20 cellular contexts compared by ENCODE assay signal in the genomic region with DNA sequence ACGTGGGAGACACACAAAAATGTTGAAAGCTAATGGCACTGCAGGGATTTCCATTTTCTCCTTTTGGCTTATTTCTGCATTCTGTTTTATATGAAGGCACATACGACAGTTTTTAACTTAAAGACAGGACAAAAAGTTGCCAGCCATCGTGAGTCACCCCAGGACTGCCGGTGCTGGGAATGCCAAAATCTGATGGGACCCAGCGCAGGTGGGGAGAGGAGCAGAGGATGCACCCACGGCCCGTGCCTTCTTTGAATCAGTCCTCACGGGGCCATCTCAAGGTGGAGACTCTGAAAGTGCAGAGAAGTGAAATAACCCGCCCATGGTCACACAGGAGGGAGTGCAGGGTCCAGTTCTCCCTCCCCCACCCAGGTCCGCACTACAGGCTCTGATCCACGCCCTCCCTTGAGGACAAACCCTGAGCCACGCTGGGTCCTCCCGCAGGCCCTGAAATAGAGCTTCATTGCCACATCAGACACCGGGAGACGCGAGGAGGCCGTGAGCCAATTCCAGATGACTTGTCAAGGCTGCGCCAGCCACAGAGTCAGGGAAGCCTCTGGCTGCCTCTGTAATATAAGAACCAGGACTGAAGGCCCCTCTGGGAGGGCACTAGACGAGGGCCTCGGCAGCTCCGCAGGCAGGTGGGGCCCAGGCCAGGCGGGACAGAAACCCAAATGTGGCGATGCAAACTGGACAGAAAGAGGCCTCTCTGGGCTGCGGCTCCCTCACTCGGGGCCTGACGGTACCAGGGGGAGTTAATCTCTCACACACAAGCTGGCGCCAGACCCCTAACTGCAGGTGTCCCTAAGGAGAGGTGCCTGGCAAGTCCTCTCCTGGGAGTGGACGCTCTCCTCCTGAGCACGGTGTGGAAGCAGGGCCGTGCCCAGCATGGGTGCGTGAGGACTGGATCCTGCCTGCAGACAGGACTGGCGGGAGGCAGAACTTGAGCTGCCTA. TPM values are rescaled to one million over a fixed set of nuclear protein-coding genes. Genes with fewer than 3 reads are reported as not detected.
DNase-seq lines count a peak whose midpoint lies in the region; ATAC-seq and TF ChIP-seq lines count a peak whose summit lies in the region.
"Had no signal": no experiment of that assay in that cellular context is flagged by ENCODE, and none has a peak within 500 bp of the region (broad histone marks: within the 10 kb centered on the region; RNA-seq: fewer than 3 reads in every experiment).

No MANE protein-coding gene starts in this region.

- ATAC-seq in GM18861 (IDR thresholded peaks at IDR 0.05; ENCODE audit: unreplicated experiment) (no peak), HG03520 (IDR thresholded peaks at IDR 0.05; ENCODE audit: unreplicated experiment) (no peak)
- ATAC-seq: stimulated activated naive B cell treated with anti-CD40 and anti-IgM and Interleukin-4, amounts not matched to agents 10 μg/mL and 1 μg/mL and 100 μg/mL, for 72 hours; T-cell had no signal

- peaks cover 22% of the 10 kb centered on the region for H3K27me3 Mint-ChIP-seq in glutamatergic neuron (ENCODE audit: unreplicated experiment)

- H3K36me3 ChIP-seq in BE2C (no peaks in the 10 kb centered on the region), H7 (replicated peaks; ENCODE audit: control insufficient read depth, insufficient read depth, low read length) (no peaks in the 10 kb centered on the region)
- H3K36me3 ChIP-seq: neutrophil, thyroid gland had no signal

- no peak overlapping the region for H3K4me3 Mint-ChIP-seq in glutamatergic neuron (ENCODE audit: unreplicated experiment)
- H3K4me3 Mint-ChIP-seq: endodermal cell; stimulated activated naive B cell treated with anti-CD40 and anti-IgM and Interleukin-4, amounts not matched to agents 10 μg/mL and 1 μg/mL and 100 μg/mL, for 72 hours; T-cell had no signal

- no peaks in the 10 kb centered on the region for H3K27me3 ChIP-seq in BE2C
- H3K27me3 ChIP-seq in H7 (ENCODE audit: control insufficient read depth, insufficient read depth, low read length), result peaks cover 10% of the 10 kb centered on the region
- H3K27me3 ChIP-seq: thyroid gland had no signal

- H3K9me3 Mint-ChIP-seq in glutamatergic neuron (ENCODE audit: unreplicated experiment), result peaks cover 18% of the 10 kb centered on the region
- H3K9me3 Mint-ChIP-seq: endodermal cell; stimulated activated naive B cell treated with anti-CD40 and anti-IgM and Interleukin-4, amounts not matched to agents 10 μg/mL and 1 μg/mL and 100 μg/mL, for 72 hours; T-cell had no signal

- no peaks in the 10 kb centered on the region for H3K4me1 ChIP-seq in BE2C
- H3K4me1 ChIP-seq: thyroid gland had no signal

- H3K4me1 Mint-ChIP-seq in glutamatergic neuron (ENCODE audit: low read depth, unreplicated experiment), result peaks cover 62% of the 10 kb centered on the region
- H3K4me1 Mint-ChIP-seq: T-cell had no signal

- intact Hi-C loops in posterior vena cava (cut with DNase I), result no loop called here

- H3K27ac Mint-ChIP-seq in glutamatergic neuron (ENCODE audit: unreplicated experiment), result peak overlapping the region; percentile 43
- H3K27ac Mint-ChIP-seq: endodermal cell; stimulated activated naive B cell treated with anti-CD40 and anti-IgM and Interleukin-4, amounts not matched to agents 10 μg/mL and 1 μg/mL and 100 μg/mL, for 72 hours; T-cell had no signal

- TF ChIP-seq CTCF in BE2C (IDR thresholded peaks at IDR 0.05; ENCODE audit: low read depth, low read length) (no peak), glutamatergic neuron (IDR thresholded peaks at IDR 0.05; ENCODE audit: partially characterized antibody, unreplicated experiment) (no peak)

- H3K36me3 Mint-ChIP-seq in glutamatergic neuron (ENCODE audit: unreplicated experiment), result no peaks in the 10 kb centered on the region
- H3K36me3 Mint-ChIP-seq: stimulated activated naive B cell treated with anti-CD40 and anti-IgM and Interleukin-4, amounts not matched to agents 10 μg/mL and 1 μg/mL and 100 μg/mL, for 72 hours; T-cell had no signal

- DNase-seq in BE2C (peak; percentile 4), H7 (peak; percentile 47), glutamatergic neuron (peak; percentile 23), posterior vena cava (ENCODE audit: low spot score) (peak; percentile 82), retina (no peak), NCI-H1417 treated with DMSO at 0.1 percent for 48 hours (lab: John Stamatoyannopoulos, UW) (no peak)
- DNase-seq: activated CD4-positive, alpha-beta T cell treated with anti-CD3 and anti-CD28 coated beads, Interleukin-2, amount 50 U/mL, for 48 hours; activated naive CD4-positive, alpha-beta T cell treated with Interleukin-2 at 50 U/mL for 16 hours; COR-L47; endodermal cell; hippocampal formation; NCI-H1048; NCI-H526; stimulated activated naive B cell treated with anti-CD40 and anti-IgM and Interleukin-4, amounts not matched to agents 10 μg/mL and 1 μg/mL and 100 μg/mL, for 72 hours; T-cell; thyroid gland had no signal

- H3K9me3 ChIP-seq in BE2C, result no peaks in the 10 kb centered on the region
- H3K9me3 ChIP-seq: neutrophil, thyroid gland had no signal

- H3K4me3 ChIP-seq in BE2C (ENCODE audit: low read depth, low read length) (no peak overlapping the region), H7 (ENCODE audit: insufficient read depth, low read depth, low read length) (no peak overlapping the region)
- H3K4me3 ChIP-seq: thyroid gland had no signal

RNA-seq across cellular contexts. Expression of a gene that starts 22.9 kb away (rescaled TPM):
- polyA plus RNA-seq in BE2C (2012; ENCODE audit: insufficient read depth, insufficient read length, low read depth), result 0.49 TPM
- 1.7 and 2.2 TPM in 2 replicates for total RNA-seq in H7 (2014; rRNA removed; shearing (Covaris generic))
- total RNA-seq in glutamatergic neuron (ENCODE audit: unreplicated experiment), result 23.5 TPM
- total RNA-seq in posterior vena cava, result 10 to 100 TPM; 27.1 to 62.0 TPM
- total RNA-seq: HT-29 had no signal

Comparison
In these comparisons a context has a peak if more than half of its experiments do, and no peak if none do; other contexts are left out.
1. DNase-seq: peak in BE2C (single experiment), H7 (single experiment), glutamatergic neuron (single experiment) and posterior vena cava (single experiment); none in retina (single experiment) and NCI-H1417 treated with DMSO at 0.1 percent for 48 hours (single experiment).